Comparison of ENCODE assay signal across 20 cellular contexts in the genomic region with DNA sequence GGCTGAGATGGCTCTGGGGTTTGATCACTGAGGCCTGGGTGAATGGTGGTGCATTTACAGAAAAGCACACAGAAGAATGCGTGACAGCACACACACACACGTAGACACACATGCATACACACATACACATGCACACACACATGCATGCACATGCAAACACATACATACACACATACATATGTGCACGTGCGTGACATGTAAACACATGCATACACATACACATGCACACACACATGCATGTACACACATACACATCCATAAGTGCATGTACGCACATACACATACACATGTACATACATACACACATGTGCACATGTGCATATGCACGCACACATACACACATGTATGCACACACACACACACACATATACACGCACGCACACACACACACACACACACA.
"Had no signal": no experiment of that assay in that cellular context is flagged by ENCODE, and none has a peak within 500 bp of the region (broad histone marks: within the 10 kb centered on the region; RNA-seq: fewer than 3 reads in every experiment).

No MANE protein-coding gene starts in this region.

- H3K9me3 Mint-ChIP-seq: nephron progenitor cell; stimulated activated naive CD8-positive, alpha-beta T cell treated with anti-CD3 and anti-CD28 coated beads, Interleukin-15, Interleukin-2, amounts not matched to agents 100 ng/mL and 50 ng/mL, for 24 hours had no signal

- FAIRE-seq: kidney had no signal

- DNase-seq: central memory CD4-positive, alpha-beta T cell; effector CD8-positive, alpha-beta T cell; gastrocnemius medialis; kidney; left colon; mammary epithelial cell; naive thymus-derived CD4-positive, alpha-beta T cell; nephron progenitor cell; posterior cingulate gyrus; stimulated activated CD4-positive, alpha-beta T cell treated with anti-CD3 and anti-CD28 coated beads, Interleukin-1b, Interleukin-23, amount 100 ng/mL, for 48 hours; stimulated activated CD4-positive, alpha-beta T cell treated with anti-CD3 and anti-CD28 coated beads, Interleukin-4, amount 100 ng/mL, for 24 hours; testis had no signal

- H3K4me3 Mint-ChIP-seq: naive thymus-derived CD4-positive, alpha-beta T cell; nephron progenitor cell; stimulated activated memory B cell treated with anti-CD40 and anti-IgM and Interleukin-4, amounts not matched to agents 10 μg/mL and 1 μg/mL and 100 μg/mL, for 72 hours; stimulated activated naive CD8-positive, alpha-beta T cell treated with anti-CD3 and anti-CD28 coated beads, Interleukin-15, Interleukin-2, amounts not matched to agents 100 ng/mL and 50 ng/mL, for 24 hours had no signal

- H3K27ac ChIP-seq: dorsolateral prefrontal cortex, epithelial cell of prostate, neutrophil, testis, tibial nerve had no signal

- H3K9me3 ChIP-seq: esophagus muscularis mucosa, gastrocnemius medialis, neutrophil, testis had no signal

- H3K4me1 ChIP-seq: testis, tibial nerve had no signal

- H3K27me3 ChIP-seq: testis, tibial nerve had no signal

- H3K27ac Mint-ChIP-seq: naive thymus-derived CD4-positive, alpha-beta T cell; nephron progenitor cell; stimulated activated memory B cell treated with anti-CD40 and anti-IgM and Interleukin-4, amounts not matched to agents 10 μg/mL and 1 μg/mL and 100 μg/mL, for 72 hours; stimulated activated naive CD8-positive, alpha-beta T cell treated with anti-CD3 and anti-CD28 coated beads, Interleukin-15, Interleukin-2, amounts not matched to agents 100 ng/mL and 50 ng/mL, for 24 hours had no signal

- ATAC-seq: left colon; naive thymus-derived CD4-positive, alpha-beta T cell; stimulated activated memory B cell treated with anti-CD40 and anti-IgM and Interleukin-4, amounts not matched to agents 10 μg/mL and 1 μg/mL and 100 μg/mL, for 72 hours had no signal

- H3K36me3 Mint-ChIP-seq: naive thymus-derived CD4-positive, alpha-beta T cell; stimulated activated memory B cell treated with anti-CD40 and anti-IgM and Interleukin-4, amounts not matched to agents 10 μg/mL and 1 μg/mL and 100 μg/mL, for 72 hours had no signal

- H3K4me3 ChIP-seq: coronary artery, dorsolateral prefrontal cortex, esophagus muscularis mucosa, gastrocnemius medialis, testis, tibial nerve had no signal

- H3K36me3 ChIP-seq: esophagus muscularis mucosa, gastrocnemius medialis, neutrophil, tibial nerve had no signal

- H3K4me1 Mint-ChIP-seq: naive thymus-derived CD4-positive, alpha-beta T cell; nephron progenitor cell; stimulated activated memory B cell treated with anti-CD40 and anti-IgM and Interleukin-4, amounts not matched to agents 10 μg/mL and 1 μg/mL and 100 μg/mL, for 72 hours had no signal
